Comparison of ENCODE assay signal across 15 cellular contexts in the genomic region with DNA sequence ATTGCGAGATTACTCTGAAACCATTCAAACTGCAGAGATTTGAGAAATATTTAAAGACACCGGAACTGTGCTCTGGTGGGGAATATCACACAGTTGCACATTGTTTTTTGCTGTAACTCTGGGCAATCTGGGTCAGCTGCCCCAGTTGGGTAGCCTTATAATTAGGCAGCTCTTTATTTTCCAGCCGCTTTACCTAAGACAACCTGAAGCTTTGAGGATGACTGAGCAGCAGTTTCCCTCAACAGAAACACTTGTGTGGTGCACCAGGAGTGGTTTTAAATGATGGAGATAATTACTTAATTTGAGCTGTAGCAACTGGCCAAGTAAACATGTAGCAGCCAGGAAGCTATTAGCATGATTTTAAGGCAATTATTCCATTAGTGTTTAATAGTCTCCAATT.
"Had no signal": no experiment of that assay in that cellular context is flagged by ENCODE, and none has a peak within 500 bp of the region (broad histone marks: within the 10 kb centered on the region; RNA-seq: fewer than 3 reads in every experiment).

No MANE protein-coding gene starts in this region.

- H3K36me3 ChIP-seq: brain microvascular endothelial cell had no signal

- H3K27ac ChIP-seq: brain microvascular endothelial cell had no signal

- DNase-seq: activated B cell treated with CpG ODN at 0.5 μM for 24 hours; activated CD4-positive, alpha-beta memory T cell treated with anti-CD3 and anti-CD28 coated beads, Interleukin-2, amount 10 ng/mL, durations not matched to agents 7 days and 5 days; activated CD4-positive, alpha-beta T cell treated with anti-CD3 and anti-CD28 coated beads for 48 hours; activated CD8-positive, alpha-beta memory T cell treated with anti-CD3 and anti-CD28 coated beads, Interleukin-2, amount 10 ng/mL, durations not matched to agents 7 days and 5 days; activated naive CD4-positive, alpha-beta T cell treated with anti-CD3 and anti-CD28 coated beads for 36 hours; aorta; brain microvascular endothelial cell; effector CD8-positive, alpha-beta T cell; foreskin fibroblast; hippocampal formation; nephron progenitor cell; nucleus accumbens; stimulated activated naive CD4-positive, alpha-beta T cell; T-helper 1 cell; T-helper 9 cell had no signal
